ENCODE assay signal across 21 cellular contexts in the genomic region with DNA sequence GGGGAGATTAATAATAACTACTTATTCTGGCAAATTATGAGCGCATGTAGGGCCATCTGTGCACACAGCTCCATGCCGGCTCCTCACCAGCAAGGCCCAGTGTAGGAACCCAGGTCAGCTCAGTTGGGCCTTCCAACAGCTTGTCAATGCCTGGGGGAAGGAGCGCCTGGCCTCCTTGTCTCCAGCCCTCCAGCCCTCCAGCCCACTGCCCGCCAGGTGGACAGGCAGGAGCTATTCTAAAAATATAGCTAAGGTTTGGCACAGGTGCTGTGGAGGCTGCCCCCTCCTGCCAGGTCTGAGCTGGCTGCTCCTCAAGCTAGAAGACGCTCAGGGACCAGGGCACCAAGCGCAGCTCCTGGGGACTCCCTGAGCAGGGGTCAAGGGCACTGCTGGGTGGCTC.
"Had no signal": no experiment of that assay in that cellular context is flagged by ENCODE, and none has a peak within 500 bp of the region (broad histone marks: within the 10 kb centered on the region; RNA-seq: fewer than 3 reads in every experiment).

No MANE protein-coding gene starts in this region.

- H3K9me3 ChIP-seq: left ventricle myocardium inferior, pancreas, prostate gland, suprapubic skin, thoracic aorta, tibial artery, vagina had no signal

- H3K36me3 ChIP-seq: left ventricle myocardium inferior, pancreas, prostate gland, suprapubic skin, thoracic aorta, tibial artery, vagina had no signal

- H3K27me3 ChIP-seq: pancreas, vagina had no signal

- H3K27ac ChIP-seq: left ventricle myocardium inferior, pancreas, prostate gland, skin epidermis, suprapubic skin, thoracic aorta, tibial artery, vagina had no signal

- ATAC-seq: natural killer cell; pancreas; right cardiac atrium; sciatic nerve; stimulated activated effector memory CD8-positive, alpha-beta T cell treated with anti-CD3 and anti-CD28 coated beads, Interleukin-12 subunit alpha, Interleukin-12 subunit beta, amount 100 ng/mL, for 72 hours had no signal

- H3K4me3 ChIP-seq: left ventricle myocardium inferior, lung, pancreas, prostate gland, skin epidermis, suprapubic skin, thoracic aorta, tibial artery, vagina had no signal

- H3K4me1 ChIP-seq: left ventricle myocardium inferior, pancreas, prostate gland, suprapubic skin, tibial artery, vagina had no signal

- DNase-seq: islet precursor cell; left ventricle myocardium inferior; mesendoderm; naive B cell; natural killer cell; nephron progenitor cell; nucleus accumbens; pancreas; retina; right cardiac atrium; stimulated activated CD4-positive, alpha-beta T cell treated with anti-CD3 and anti-CD28 coated beads, Interleukin-4, amount 100 ng/mL, for 24 hours; stimulated activated naive CD4-positive, alpha-beta T cell; tibial artery had no signal
